8 cellular contexts compared by ENCODE assay signal in the genomic region with DNA sequence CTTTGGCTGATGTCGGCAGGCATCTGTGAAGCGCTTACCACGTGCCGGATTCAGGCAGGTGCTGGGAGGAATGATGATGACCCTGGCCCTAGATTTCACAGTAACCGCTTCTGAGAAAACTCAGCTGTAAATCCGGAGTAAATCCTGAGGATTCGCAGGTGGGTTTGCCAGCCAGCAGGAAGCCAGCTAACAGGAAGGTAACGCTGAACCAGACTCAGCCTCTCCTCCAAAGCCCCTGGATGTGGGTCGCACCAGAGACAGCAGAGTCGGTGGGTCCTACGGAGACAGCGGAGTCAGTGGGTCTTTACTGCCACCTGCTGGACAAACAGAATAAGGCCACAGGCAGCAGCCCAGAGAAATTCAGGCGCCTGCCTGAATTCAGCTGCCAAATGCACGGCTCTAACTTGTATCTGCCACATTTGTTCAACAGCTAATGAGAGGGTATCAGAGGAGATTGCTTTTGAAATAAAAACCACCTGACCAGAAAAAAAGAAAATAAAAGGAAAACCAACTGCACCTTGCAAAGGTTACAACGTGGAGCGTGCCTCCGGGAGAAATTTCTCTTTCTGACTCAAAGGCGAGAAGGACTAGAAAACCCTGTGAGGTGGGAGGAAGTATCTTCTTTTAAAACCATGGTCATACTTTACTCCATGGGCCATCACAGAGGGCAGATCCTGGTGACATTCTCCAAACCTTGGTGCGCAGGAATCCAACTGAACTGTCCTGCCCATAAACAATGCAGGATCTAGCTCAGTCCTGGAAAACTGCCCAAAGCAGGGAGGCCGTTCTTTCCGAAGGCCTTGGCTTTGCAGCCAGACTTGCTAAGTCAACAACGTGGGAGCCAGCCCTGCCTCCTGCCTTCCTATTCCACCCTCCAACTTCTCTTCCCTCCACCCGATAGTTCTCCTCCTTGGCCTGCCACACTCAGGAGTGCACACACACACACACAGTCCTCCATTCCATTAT. TPM values are rescaled to one million over a fixed set of nuclear protein-coding genes. Genes with fewer than 3 reads are reported as not detected.
DNase-seq lines count a peak whose midpoint lies in the region; ATAC-seq and TF ChIP-seq lines count a peak whose summit lies in the region.

No MANE protein-coding gene starts in this region.

- H3K36me3 ChIP-seq in spleen = no peaks in the 10 kb centered on the region

- H3K27ac ChIP-seq in spleen = peak overlapping the region in 5 of 8 donors; percentile 0 to 76 (median 58)

- ATAC-seq in HG02623 (IDR thresholded peaks at IDR 0.05; ENCODE audit: unreplicated experiment) = no peak

- TF ChIP-seq CTCF in WI38 (IDR thresholded peaks at IDR 0.05; ENCODE audit: low read depth, low read length) (peak; percentile 90), cardiac fibroblast (IDR thresholded peaks at IDR 0.05; ENCODE audit: low read depth, low read length) (peak; percentile 98), spleen (IDR thresholded peaks at IDR 0.05 in 8 of 11, conservative IDR thresholded peaks at IDR 0.05 in 3 of 11) (peak; percentile 91 to 97 (median 95))

- intact Hi-C loops in spleen (cut with DNase I; ENCODE audit: low total_unique reads) = loop anchor here (5.0 to 10.0 kb wide), 2 partner anchors 288 to 405 kb away; no protein-coding TSS in a partner anchor

- WGBS in spleen, 5 donors = 25 to 45% (median 29%) methylated on average over 19 to 23 of the region's 23 CpGs

- H3K9me3 ChIP-seq in spleen = no peaks in the 10 kb centered on the region

- H3K4me3 ChIP-seq in WI38 (ENCODE audit: low read depth, low read length) (peak overlapping the region; percentile 27; the same call in 1 of the 2 replicates), cardiac fibroblast (replicated peaks in 1 of 2; ENCODE audit: low read depth in 2 of 2, low read length in 2 of 2) (peak overlapping the region in 1 of 2 donors; percentile 7), spleen (peak overlapping the region in 4 of 8 donors; percentile 1 to 20 (median 10))

- H3K27me3 ChIP-seq in spleen (replicated peaks in 1 of 7) = peaks cover 0 to 22% (median 0%) of the 10 kb centered on the region in 7 donors

- H3K4me1 ChIP-seq in spleen = peaks cover 3 to 21% (median 17%) of the 10 kb centered on the region in 6 donors

- no peak for TF ChIP-seq POLR2A in spleen (IDR thresholded peaks at IDR 0.05)

- peak; percentile 19 for DNase-seq in NK-92 treated with Interleukin-12 subunit alpha and Interleukin-12 subunit beta, amount 100 ng/mL, for 24 hours (lab: John Stamatoyannopoulos, UW)
- DNase-seq in NK-92 (lab: John Stamatoyannopoulos, UW; ENCODE audit: unreplicated experiment) (no peak), NCI-H2171 (lab: John Stamatoyannopoulos, UW) (peak; percentile 69), cardiac fibroblast (ENCODE audit: low read depth in 2 of 2) (peak; percentile 77 to 93), iris pigment epithelial cell (ENCODE audit: low read depth) (peak; percentile 78), spleen (peak; percentile 83)

RNA-seq across cellular contexts. Expression of a gene that starts 16.3 kb away (rescaled TPM):
- total RNA-seq in spleen = 10 to 100 TPM; 16.4 to 43.3 (median 21.0) TPM
- 10 to 100 TPM; 33.0 to 51.3 (median 48.4) TPM for polyA plus RNA-seq in spleen

RNA-seq across cellular contexts. Expression of a gene that starts 58.8 kb away (rescaled TPM):
- 10 to 100 TPM; 38.0 to 75.2 (median 51.4) TPM for total RNA-seq in spleen
- 100 to 1,000 TPM in 1 of 3 donors, 10 to 100 TPM in 2; 77.6 to 141 (median 87.0) TPM for polyA plus RNA-seq in spleen
